In the genomic region with DNA sequence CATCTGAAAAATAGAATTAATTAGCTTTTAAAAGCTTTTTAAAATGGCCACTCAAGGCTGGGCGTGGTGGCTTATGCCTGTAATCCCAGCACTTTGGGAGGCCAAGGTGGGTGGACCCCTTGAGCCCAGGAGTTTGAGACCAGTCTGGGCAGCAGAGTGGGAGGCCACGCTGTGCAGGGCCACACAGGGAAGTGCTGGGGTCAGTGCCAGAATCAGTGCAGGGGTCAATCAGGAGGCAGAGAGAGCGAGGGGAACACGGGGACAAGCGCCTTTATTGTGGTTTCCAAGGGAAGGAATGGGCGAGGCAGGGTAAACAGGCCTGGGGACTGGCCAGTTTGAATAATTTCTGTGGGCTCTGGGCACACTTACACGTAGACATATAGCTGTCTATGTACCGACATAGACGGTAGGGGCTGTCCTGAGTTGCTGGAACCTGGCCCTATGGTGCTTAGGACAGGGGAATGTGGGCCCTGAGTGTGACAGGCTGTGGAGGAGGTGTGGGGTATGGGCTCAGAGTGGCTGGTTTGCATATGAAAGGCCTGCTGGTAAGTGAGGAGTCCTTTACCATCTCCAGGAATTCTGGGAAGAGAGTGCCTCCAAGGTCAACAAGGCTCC, we compare ENCODE assay signal across 21 cellular contexts. TPM values are rescaled to one million over a fixed set of nuclear protein-coding genes. Genes with fewer than 3 reads are reported as not detected.
DNase-seq lines count a peak whose midpoint lies in the region; ATAC-seq and TF ChIP-seq lines count a peak whose summit lies in the region.
"Had no signal": no experiment of that assay in that cellular context is flagged by ENCODE, and none has a peak within 500 bp of the region (broad histone marks: within the 10 kb centered on the region; RNA-seq: fewer than 3 reads in every experiment).

No MANE protein-coding gene starts in this region.

- H3K4me3 ChIP-seq in GM23338, result no peak overlapping the region
- H3K4me3 ChIP-seq in iPS DF 6.9 (ENCODE audit: low read length), result no peak overlapping the region
- no peak overlapping the region for H3K4me3 ChIP-seq in foreskin fibroblast (ENCODE audit: low read depth in 1 of 2, low read length in 2 of 2)
- H3K4me3 ChIP-seq: A549, SK-N-MC had no signal

- H3K4me2 ChIP-seq in GM23338, result no peak overlapping the region
- H3K4me2 ChIP-seq: A549 had no signal

- no CpG with 5 or more reads among the region's 9 CpGs for WGBS in iPS DF 6.9 (ENCODE audit: insufficient coverage, insufficient read length)

- H3K9me3 Mint-ChIP-seq in GM23338, result no peaks in the 10 kb centered on the region
- peaks cover 3% of the 10 kb centered on the region for H3K9me3 Mint-ChIP-seq in chondrocyte (ENCODE audit: low read depth)
- H3K9me3 Mint-ChIP-seq in osteocyte (ENCODE audit: unreplicated experiment), result no peaks in the 10 kb centered on the region
- H3K9me3 Mint-ChIP-seq: activated CD4-positive, alpha-beta T cell treated with anti-CD3 and anti-CD28 coated beads, Interleukin-2, amount 10 ng/mL, durations not matched to agents 7 days and 5 days; activated naive CD4-positive, alpha-beta T cell treated with anti-CD3 and anti-CD28 coated beads, Interleukin-2, amount 50 U/mL, for 24 hours; CD8-positive, alpha-beta T cell; mesothelial cell of epicardium had no signal

- H3F3A ChIP-seq in GM23338 (replicated peaks; ENCODE audit: low read depth), result 0 out of 2 replicates have a peak, but pooled peaks cover 4% of the 10 kb centered on the region

- H3K27ac ChIP-seq in GM23338 (ENCODE audit: low read depth), result no peak overlapping the region
- H3K27ac ChIP-seq in iPS DF 6.9 (ENCODE audit: low read length), result no peak overlapping the region
- H3K27ac ChIP-seq: A549, parathyroid adenoma, SK-N-MC had no signal

- no peaks in the 10 kb centered on the region for H3K27me3 ChIP-seq in GM23338 (ENCODE audit: insufficient read depth)
- H3K27me3 ChIP-seq in iPS DF 6.9 (ENCODE audit: control insufficient read depth, insufficient read depth, low read length), result no peaks in the 10 kb centered on the region

- ATAC-seq in GM23338, result peak; percentile 89
- ATAC-seq in GM18909 (IDR thresholded peaks at IDR 0.05; ENCODE audit: poor library complexity, unreplicated experiment), result no peak
- ATAC-seq in HG02885 (IDR thresholded peaks at IDR 0.05; ENCODE audit: poor library complexity, unreplicated experiment), result no peak
- ATAC-seq in HG03432 (IDR thresholded peaks at IDR 0.05; ENCODE audit: unreplicated experiment), result no peak
- ATAC-seq: A549; CD8-positive, alpha-beta T cell; naive thymus-derived CD8-positive, alpha-beta T cell had no signal

- H3K36me3 ChIP-seq in GM23338 (ENCODE audit: insufficient read depth) (no peaks in the 10 kb centered on the region), iPS DF 6.9 (ENCODE audit: control insufficient read depth, insufficient read depth, low read length) (no peaks in the 10 kb centered on the region)

- peaks cover 38% of the 10 kb centered on the region for H3K4me1 Mint-ChIP-seq in GM23338
- peaks cover 71% of the 10 kb centered on the region for H3K4me1 Mint-ChIP-seq in chondrocyte (ENCODE audit: low read depth)
- H3K4me1 Mint-ChIP-seq in osteocyte (ENCODE audit: unreplicated experiment), result peaks cover 49% of the 10 kb centered on the region
- H3K4me1 Mint-ChIP-seq: activated CD4-positive, alpha-beta T cell treated with anti-CD3 and anti-CD28 coated beads, Interleukin-2, amount 10 ng/mL, durations not matched to agents 7 days and 5 days; activated naive CD4-positive, alpha-beta T cell treated with anti-CD3 and anti-CD28 coated beads, Interleukin-2, amount 50 U/mL, for 24 hours; mesothelial cell of epicardium; naive thymus-derived CD8-positive, alpha-beta T cell had no signal

- no peaks in the 10 kb centered on the region for H3K79me2 ChIP-seq in GM23338 (replicated peaks; ENCODE audit: insufficient read depth)
- H3K79me2 ChIP-seq: parathyroid adenoma had no signal

- no peaks in the 10 kb centered on the region for H3K36me3 Mint-ChIP-seq in GM23338 (ENCODE audit: low read depth)
- peaks cover 4% of the 10 kb centered on the region for H3K36me3 Mint-ChIP-seq in chondrocyte (ENCODE audit: low read depth)
- peaks cover 2% of the 10 kb centered on the region for H3K36me3 Mint-ChIP-seq in osteocyte (ENCODE audit: unreplicated experiment)
- H3K36me3 Mint-ChIP-seq: activated naive CD4-positive, alpha-beta T cell treated with anti-CD3 and anti-CD28 coated beads, Interleukin-2, amount 50 U/mL, for 24 hours; CD8-positive, alpha-beta T cell; mesothelial cell of epicardium; naive thymus-derived CD8-positive, alpha-beta T cell had no signal

- no peak overlapping the region; the same call in 2 of the 3 replicates for H3K4me3 Mint-ChIP-seq in GM23338
- H3K4me3 Mint-ChIP-seq in chondrocyte (ENCODE audit: unreplicated experiment), result no peak overlapping the region
- H3K4me3 Mint-ChIP-seq in osteocyte (ENCODE audit: unreplicated experiment), result no peak overlapping the region
- H3K4me3 Mint-ChIP-seq: activated CD4-positive, alpha-beta T cell treated with anti-CD3 and anti-CD28 coated beads, Interleukin-2, amount 10 ng/mL, durations not matched to agents 7 days and 5 days; activated naive CD4-positive, alpha-beta T cell treated with anti-CD3 and anti-CD28 coated beads, Interleukin-2, amount 50 U/mL, for 24 hours; CD8-positive, alpha-beta T cell; mesothelial cell of epicardium; naive thymus-derived CD8-positive, alpha-beta T cell had no signal

- peaks cover 10% of the 10 kb centered on the region for H3K4me1 ChIP-seq in GM23338 (ENCODE audit: insufficient read depth)
- peaks cover 6% of the 10 kb centered on the region for H3K4me1 ChIP-seq in iPS DF 6.9 (ENCODE audit: control insufficient read depth, insufficient read depth, low read length)
- H3K4me1 ChIP-seq: parathyroid adenoma had no signal

- no peak for TF ChIP-seq CTCF in GM23338 (conservative IDR thresholded peaks at IDR 0.05; ENCODE audit: low read depth in 2 of 2)
- TF ChIP-seq CTCF in chondrocyte (IDR thresholded peaks at IDR 0.05), result no peak
- TF ChIP-seq CTCF in osteocyte (IDR thresholded peaks at IDR 0.05), result no peak
- TF ChIP-seq CTCF in foreskin fibroblast (IDR thresholded peaks at IDR 0.05; ENCODE audit: low read depth, low read length), result no peak

- H3K9me3 ChIP-seq in iPS DF 6.9 (ENCODE audit: control insufficient read depth, insufficient read depth, low read length), result no peaks in the 10 kb centered on the region
- H3K9me3 ChIP-seq: A549 had no signal

- no peak overlapping the region for H3K27ac Mint-ChIP-seq in GM23338
- H3K27ac Mint-ChIP-seq in chondrocyte (ENCODE audit: unreplicated experiment), result peak overlapping the region; percentile 45
- H3K27ac Mint-ChIP-seq in osteocyte (ENCODE audit: unreplicated experiment), result peak overlapping the region; percentile 15
- H3K27ac Mint-ChIP-seq: activated CD4-positive, alpha-beta T cell treated with anti-CD3 and anti-CD28 coated beads, Interleukin-2, amount 10 ng/mL, durations not matched to agents 7 days and 5 days; activated naive CD4-positive, alpha-beta T cell treated with anti-CD3 and anti-CD28 coated beads, Interleukin-2, amount 50 U/mL, for 24 hours; CD8-positive, alpha-beta T cell; mesothelial cell of epicardium; naive thymus-derived CD8-positive, alpha-beta T cell had no signal

- H3K9me2 ChIP-seq in GM23338 (ENCODE audit: insufficient read depth), result 0 out of 2 replicates have a peak, but pooled peaks cover 3% of the 10 kb centered on the region

- DNase-seq in GM23338 (ENCODE audit: low spot score) (peak; percentile 47), chondrocyte (ENCODE audit: low spot score) (no peak), iPS DF 6.9 (ENCODE audit: low read depth, low spot score) (peak; percentile 27), osteocyte (ENCODE audit: extremely low spot score, unreplicated experiment) (no peak), foreskin fibroblast (no peak)
- DNase-seq: activated CD4-positive, alpha-beta T cell treated with anti-CD3 and anti-CD28 coated beads, Interleukin-2, amount 10 ng/mL, durations not matched to agents 7 days and 5 days; CD8-positive, alpha-beta T cell; Kasumi-1; MV-4-11; NCI-H2171; NCI-H524; T-helper 2 cell had no signal

- H4K20me1 ChIP-seq in GM23338 (replicated peaks; ENCODE audit: insufficient read depth), result 0 out of 2 replicates have a peak, but pooled peaks cover 6% of the 10 kb centered on the region

- peaks cover 13% of the 10 kb centered on the region for H3K27me3 Mint-ChIP-seq in GM23338 (ENCODE audit: insufficient read depth, low read depth, poor library complexity)
- no peaks in the 10 kb centered on the region for H3K27me3 Mint-ChIP-seq in chondrocyte (ENCODE audit: low read depth)
- H3K27me3 Mint-ChIP-seq in osteocyte (ENCODE audit: unreplicated experiment), result no peaks in the 10 kb centered on the region

- H2AFZ ChIP-seq in GM23338, result no peak overlapping the region
- H2AFZ ChIP-seq: parathyroid adenoma had no signal

RNA-seq across cellular contexts. Expression of gene DYSF, which starts 42.9 kb away (rescaled TPM):
- 18.0 and 21.3 TPM in 2 replicates for total RNA-seq in GM23338 (2014; rRNA removed; shearing (Covaris generic))
- polyA plus RNA-seq in GM23338 (2016; fragmentation: Nextera tagmentation; extraction: Ambion mirVana), result 6.4 and 7.3 TPM in 2 replicates
- total RNA-seq in chondrocyte, result 83.0 to 115 TPM (median 112 TPM) in 3 replicates
- total RNA-seq in osteocyte, result 68.8 and 72.0 TPM in 2 replicates

Comparison
In these comparisons a context has a peak if more than half of its experiments do, and no peak if none do; other contexts are left out.
1. DNase-seq: peak in GM23338 (single experiment) and iPS DF 6.9 (single experiment); none in chondrocyte (single experiment), osteocyte (single experiment) and foreskin fibroblast (0 of 2).